ENCODE assay signal across 8 cellular contexts in genomic region chr12:56188116-56188785, GRCh38. TPM values are rescaled to one million over a fixed set of nuclear protein-coding genes. Genes with fewer than 3 reads are reported as not detected.
A peak's percentile ranks its signal among the peaks of the same experiment; 100 is the strongest.
DNase-seq lines count a peak whose midpoint lies in the region; ATAC-seq and TF ChIP-seq lines count a peak whose summit lies in the region.

No MANE protein-coding gene starts in this region.

- H2BK5ac ChIP-seq in IMR-90 (ENCODE audit: low read depth, low read length, poor library complexity, severe bottlenecking) (peak overlapping the region; percentile 60), mesenchymal stem cell (ENCODE audit: low read depth, low read length, poor library complexity, severe bottlenecking) (no peak overlapping the region)

- H3K4me1 ChIP-seq in IMR-90 (ENCODE audit: control insufficient read depth, insufficient read depth, low read length) (peaks cover 7% of the 10 kb centered on the region), mesenchymal stem cell (ENCODE audit: control insufficient read depth, insufficient read depth, low read depth, low read length) (peaks cover 6% of the 10 kb centered on the region), vagina (peaks cover 28% of the 10 kb centered on the region)

- in situ Hi-C loops in IMR-90 (cut with MboI; ENCODE audit: low sequenced_read_pairs) (loop anchor here (5.0 kb wide), 1 partner anchor 61 kb away; the partner anchor contains the start of gene ESYT1), brain microvascular endothelial cell (cut with HindIII; ENCODE audit: low pct_ligation_motif_present, low sequenced_read_pairs) (loop anchor here (5.0 kb wide), 1 partner anchor 71 kb away; the partner anchor contains the start of genes RPL41 and ZC3H10)

- BruUV-seq in IMR-90 (replicated peaks; lab: Mats Ljungman, UMichigan) = no TSS peak

- H3K36me3 ChIP-seq in IMR-90 (ENCODE audit: control insufficient read depth, insufficient read depth, low read length) = peaks cover 16% of the 10 kb centered on the region
- peaks cover 25% of the 10 kb centered on the region for H3K36me3 ChIP-seq in brain microvascular endothelial cell (replicated peaks)
- H3K36me3 ChIP-seq in mesenchymal stem cell (ENCODE audit: control insufficient read depth in 1 of 2, insufficient read depth in 2 of 2, low read depth in 1 of 2, low read length in 2 of 2) = peaks cover 10 to 33% of the 10 kb centered on the region in 2 experiments
- H3K36me3 ChIP-seq in vagina = peaks cover 0 to 29% of the 10 kb centered on the region in 2 donors

- H2BK120ac ChIP-seq in IMR-90 (ENCODE audit: low read depth, low read length) = no peak overlapping the region; the same call in 1 of the 2 replicates
- H2BK120ac ChIP-seq in mesenchymal stem cell (ENCODE audit: low read depth, low read length) = no peak overlapping the region

- no peak for TF ChIP-seq CTCF in AG10803 (conservative IDR thresholded peaks at IDR 0.05; ENCODE audit: low read length)
- no peak for TF ChIP-seq CTCF in IMR-90 (conservative IDR thresholded peaks at IDR 0.05; ENCODE audit: low read depth, low read length)
- TF ChIP-seq CTCF in brain microvascular endothelial cell (IDR thresholded peaks at IDR 0.05; ENCODE audit: low read depth, low read length, missing control alignments) = no peak
- TF ChIP-seq CTCF in vagina (IDR thresholded peaks at IDR 0.05) = no peak

- H4K5ac ChIP-seq in IMR-90 (ENCODE audit: low read depth, low read length) = no peak overlapping the region

- CTCF ChIA-PET in IMR-90 (lab: Yijun Ruan, JAX) = interaction anchor here (1.8 to 2.6 kb wide), 3 partner anchors 10 to 70 kb away, joined by 7 to 27 read pairs (median 22); partner anchors contain the start of genes RNF41 and ZC3H10

- peak overlapping the region; percentile 75 for H3K27ac ChIP-seq in IMR-90 (ENCODE audit: insufficient read depth, low read length)
- no peak overlapping the region for H3K27ac ChIP-seq in brain microvascular endothelial cell
- peak overlapping the region; percentile 45 for H3K27ac ChIP-seq in mesenchymal stem cell (ENCODE audit: low read length, poor library complexity, severe bottlenecking)
- peak overlapping the region; percentile 94 for H3K27ac ChIP-seq in vagina

- H3K9ac ChIP-seq in IMR-90 (ENCODE audit: low read depth, low read length) = peak overlapping the region; percentile 95
- H3K9ac ChIP-seq in mesenchymal stem cell (ENCODE audit: low read length) = peak overlapping the region; percentile 90

- peak overlapping the region; percentile 64 for H2AK5ac ChIP-seq in IMR-90 (ENCODE audit: low read depth, low read length)
- peak overlapping the region; percentile 82 for H2AK5ac ChIP-seq in mesenchymal stem cell (ENCODE audit: low read length, severe bottlenecking)

- H2BK15ac ChIP-seq in IMR-90 (ENCODE audit: low read depth, low read length) (no peak overlapping the region), mesenchymal stem cell (ENCODE audit: low read depth, poor library complexity, severe bottlenecking) (no peak overlapping the region)

- POLR2A ChIA-PET in IMR-90 (lab: Charles Lee; ENCODE audit: unreplicated experiment) = interaction anchor here (0.6 to 1.3 kb wide), 3 partner anchors 27 to 69 kb away, joined by 3 to 5 read pairs (median 3); partner anchors contain the start of genes RNF41 and ZC3H10

- H3K79me1 ChIP-seq in IMR-90 (ENCODE audit: low read depth in 1 of 2, low read length in 2 of 2) = peaks cover 27 to 46% of the 10 kb centered on the region in 2 experiments
- peaks cover 11% of the 10 kb centered on the region for H3K79me1 ChIP-seq in mesenchymal stem cell (replicated peaks; ENCODE audit: low read length, poor library complexity, severe bottlenecking)

- peaks cover 14% of the 10 kb centered on the region; the same call in 1 of the 2 replicates for H4K20me1 ChIP-seq in IMR-90 (ENCODE audit: insufficient read depth, low read length)

- no peak for ATAC-seq in IMR-90 (ENCODE audit: low read depth)

- peak overlapping the region; percentile 8 for H3K56ac ChIP-seq in IMR-90 (ENCODE audit: extremely low read depth, insufficient read depth, low read length)

- H2BK12ac ChIP-seq in mesenchymal stem cell (ENCODE audit: low read length in 2 of 2) = no peak overlapping the region

- intact Hi-C loops in IMR-90 (cut with micrococcal nuclease) (loop anchor here (2.0 kb wide), 1 partner anchor 61 kb away; no protein-coding TSS in a partner anchor), vagina (cut with DNase I) (loop anchor here (2.0 kb wide), 1 partner anchor 69 kb away; the partner anchor contains the start of gene ZC3H10)

- dilution Hi-C loops in IMR-90 (cut with HindIII; ENCODE audit: low sequenced_read_pairs, unreplicated experiment) = no loop called here

- H3K4me3 ChIP-seq in AG10803 (ENCODE audit: low read length) (peak overlapping the region; percentile 84), IMR-90 (ENCODE audit: insufficient read depth, low read depth, low read length) (peak overlapping the region; percentile 95), brain microvascular endothelial cell (ENCODE audit: low read depth, low read length) (peak overlapping the region; percentile 76), mesenchymal stem cell (ENCODE audit: insufficient read depth in 1 of 2, low read depth in 1 of 2, low read length in 2 of 2) (peak overlapping the region; percentile 79 to 93), vagina (peak overlapping the region; percentile 80 to 93)

- H2AK9ac ChIP-seq in IMR-90 (replicated peaks; ENCODE audit: low read depth, low read length, poor library complexity) = peak overlapping the region; percentile 98

- H3K4ac ChIP-seq in IMR-90 (ENCODE audit: low read depth, low read length) (peak overlapping the region; percentile 72), mesenchymal stem cell (ENCODE audit: low read depth in 1 of 2, low read length in 2 of 2) (peak overlapping the region in 1 of 2 experiments; percentile 64)

- 40% methylated on average over 1 of the region's 10 CpGs; no CpG with 5 or more reads in 1 of the 2 experiments for WGBS in IMR-90 (ENCODE audit: extremely low coverage in 2 of 2, insufficient read length in 1 of 2), 2 experiments
- WGBS in mesenchymal stem cell = 21% methylated on average over 8 of the region's 10 CpGs

- H3K23ac ChIP-seq in IMR-90 (ENCODE audit: low read depth, low read length) (peak overlapping the region; percentile 92), mesenchymal stem cell (ENCODE audit: low read length in 2 of 2) (peak overlapping the region; percentile 70 to 86)

- H3K14ac ChIP-seq in IMR-90 (replicated peaks; ENCODE audit: low read depth, low read length) (peak overlapping the region; percentile 97), mesenchymal stem cell (ENCODE audit: low read length in 2 of 2) (peak overlapping the region; percentile 45 to 93)

- no peak for TF ChIP-seq RAD21 in IMR-90 (IDR thresholded peaks at IDR 0.05; ENCODE audit: low read length)

- H4K91ac ChIP-seq in IMR-90 (ENCODE audit: insufficient read depth, low read depth, low read length) (peak overlapping the region; percentile 69), mesenchymal stem cell (ENCODE audit: low read length) (no peak overlapping the region)

- H3K18ac ChIP-seq in IMR-90 (ENCODE audit: low read depth, low read length) = no peak overlapping the region
- peak overlapping the region in 1 of 2 experiments; percentile 75 for H3K18ac ChIP-seq in mesenchymal stem cell (ENCODE audit: low read depth in 1 of 2, low read length in 2 of 2)

- TF ChIP-seq POLR2A in IMR-90 (IDR thresholded peaks at IDR 0.05; ENCODE audit: low read depth, low read length) (no peak), vagina (IDR thresholded peaks at IDR 0.05) (no peak)

- DNase-seq in AG10803 (ENCODE audit: low read depth) (no peak), IMR-90 (no peak), brain microvascular endothelial cell (no peak), mesenchymal stem cell (no peak), vagina (ENCODE audit: extremely low spot score in 2 of 2) (no peak), NCI-H524 (lab: John Stamatoyannopoulos, UW) (no peak), NCI-H1105 treated with DMSO at 0.1 percent for 48 hours (lab: John Stamatoyannopoulos, UW) (no peak), iPS-NIHi11 (ENCODE audit: low spot score) (no peak)

- H3K27me3 ChIP-seq in IMR-90 (ENCODE audit: control insufficient read depth, insufficient read depth, low read length) (no peaks in the 10 kb centered on the region), brain microvascular endothelial cell (replicated peaks) (no peaks in the 10 kb centered on the region), mesenchymal stem cell (ENCODE audit: control insufficient read depth in 1 of 2, insufficient read depth in 1 of 2, low read length in 2 of 2) (no peaks in the 10 kb centered on the region), vagina (no peaks in the 10 kb centered on the region)

- H3K9me1 ChIP-seq in IMR-90 (ENCODE audit: insufficient read depth, low read length) = peaks cover 5% of the 10 kb centered on the region; the same call in 1 of the 2 replicates

- H4K8ac ChIP-seq in IMR-90 (ENCODE audit: low read depth in 2 of 2, low read length in 2 of 2) (peak overlapping the region in 1 of 2 experiments; percentile 41; a peak in 1 of 4 replicates), mesenchymal stem cell (ENCODE audit: low read length) (no peak overlapping the region)

- H2AFZ ChIP-seq in IMR-90 (replicated peaks; ENCODE audit: low read length, poor library complexity) (peak overlapping the region; percentile 84), mesenchymal stem cell (ENCODE audit: low read depth, low read length) (no peak overlapping the region)

- H2BK20ac ChIP-seq in IMR-90 (ENCODE audit: low read depth, low read length) = no peak overlapping the region

- H3K9me3 ChIP-seq in IMR-90 (ENCODE audit: control insufficient read depth, insufficient read depth, low read length) (no peaks in the 10 kb centered on the region), mesenchymal stem cell (ENCODE audit: control insufficient read depth, low read length) (no peaks in the 10 kb centered on the region), vagina (no peaks in the 10 kb centered on the region)

- H3K4me2 ChIP-seq in IMR-90 (ENCODE audit: low read depth, low read length) (peak overlapping the region; percentile 97), mesenchymal stem cell (ENCODE audit: low read length, poor library complexity, severe bottlenecking) (peak overlapping the region; percentile 91)

RNA-seq across cellular contexts. Expression of gene SMARCC2, which starts 1.0 kb away (rescaled TPM):
- 41.4 and 42.3 TPM in 2 replicates for total RNA-seq in IMR-90 (2012; rRNA removed)
- 43.8 and 44.3 TPM in 2 replicates for polyA plus RNA-seq in IMR-90 (2012; rRNA removed)
- polyA plus RNA-seq in IMR-90 (2012; cell fraction: cytosol; rRNA removed) = 13.3 and 20.0 TPM in 2 replicates
- polyA plus RNA-seq in IMR-90 (2012; cell fraction: nucleus; rRNA removed; ENCODE audit: low replicate concordance) = 107 and 224 TPM in 2 replicates
- 47.0 TPM for polyA plus RNA-seq in mesenchymal stem cell (2013, experiment 1 of 2)
- 42.8 TPM for polyA plus RNA-seq in mesenchymal stem cell (2013, experiment 2 of 2)
- 95.3 TPM for total RNA-seq in vagina

RNA-seq across cellular contexts. Expression of gene MYL6, which starts 30.1 kb away (rescaled TPM):
- 4,816 and 6,155 TPM in 2 replicates for total RNA-seq in IMR-90 (2012; rRNA removed)
- 6,979 and 8,569 TPM in 2 replicates for polyA plus RNA-seq in IMR-90 (2012; rRNA removed)
- polyA plus RNA-seq in IMR-90 (2012; cell fraction: cytosol; rRNA removed) = 4,737 and 9,751 TPM in 2 replicates
- polyA plus RNA-seq in IMR-90 (2012; cell fraction: nucleus; rRNA removed; ENCODE audit: low replicate concordance) = 1,664 and 4,642 TPM in 2 replicates
- 2,486 TPM for polyA plus RNA-seq in mesenchymal stem cell (2013, experiment 1 of 2)
- polyA plus RNA-seq in mesenchymal stem cell (2013, experiment 2 of 2) = 2,523 TPM
- 2,285 TPM for total RNA-seq in vagina

RNA-seq across cellular contexts. Expression of gene RNF41, which starts 33.5 kb away (rescaled TPM):
- total RNA-seq in IMR-90 (2012; rRNA removed) (191 and 272 TPM in 2 replicates), vagina (79.6 TPM)
- 112 and 125 TPM in 2 replicates for polyA plus RNA-seq in IMR-90 (2012; rRNA removed)
- 83.1 and 122 TPM in 2 replicates for polyA plus RNA-seq in IMR-90 (2012; cell fraction: cytosol; rRNA removed)
- 45.0 and 90.2 TPM in 2 replicates for polyA plus RNA-seq in IMR-90 (2012; cell fraction: nucleus; rRNA removed; ENCODE audit: low replicate concordance)
- polyA plus RNA-seq in mesenchymal stem cell (2013, experiment 1 of 2) = 37.4 TPM
- 37.4 TPM for polyA plus RNA-seq in mesenchymal stem cell (2013, experiment 2 of 2)

RNA-seq across cellular contexts. Expression of gene MYL6B, which starts 35.9 kb away (rescaled TPM):
- total RNA-seq in IMR-90 (2012; rRNA removed) = 78.3 and 90.0 TPM in 2 replicates
- polyA plus RNA-seq in IMR-90 (2012; rRNA removed) = 112 and 117 TPM in 2 replicates
- polyA plus RNA-seq in IMR-90 (2012; cell fraction: cytosol; rRNA removed) = 121 and 135 TPM in 2 replicates
- 47.4 and 68.8 TPM in 2 replicates for polyA plus RNA-seq in IMR-90 (2012; cell fraction: nucleus; rRNA removed; ENCODE audit: low replicate concordance)
- 106 TPM for polyA plus RNA-seq in mesenchymal stem cell (2013, experiment 1 of 2)
- polyA plus RNA-seq in mesenchymal stem cell (2013, experiment 2 of 2) = 106 TPM
- total RNA-seq in vagina = 40.8 TPM

RNA-seq across cellular contexts. Expression of gene NABP2, which starts 35.9 kb away (rescaled TPM):
- total RNA-seq in IMR-90 (2012; rRNA removed) (29.2 and 31.4 TPM in 2 replicates), vagina (20.4 TPM)
- polyA plus RNA-seq in IMR-90 (2012; rRNA removed) = 37.4 and 42.5 TPM in 2 replicates
- polyA plus RNA-seq in IMR-90 (2012; cell fraction: cytosol; rRNA removed) = 32.7 and 41.6 TPM in 2 replicates
- 6.7 and 10.2 TPM in 2 replicates for polyA plus RNA-seq in IMR-90 (2012; cell fraction: nucleus; rRNA removed; ENCODE audit: low replicate concordance)
- polyA plus RNA-seq in mesenchymal stem cell (2013, experiment 1 of 2) = 27.3 TPM
- 26.7 TPM for polyA plus RNA-seq in mesenchymal stem cell (2013, experiment 2 of 2)
